Comparison of ENCODE assay signal across 19 cellular contexts in the genomic region with DNA sequence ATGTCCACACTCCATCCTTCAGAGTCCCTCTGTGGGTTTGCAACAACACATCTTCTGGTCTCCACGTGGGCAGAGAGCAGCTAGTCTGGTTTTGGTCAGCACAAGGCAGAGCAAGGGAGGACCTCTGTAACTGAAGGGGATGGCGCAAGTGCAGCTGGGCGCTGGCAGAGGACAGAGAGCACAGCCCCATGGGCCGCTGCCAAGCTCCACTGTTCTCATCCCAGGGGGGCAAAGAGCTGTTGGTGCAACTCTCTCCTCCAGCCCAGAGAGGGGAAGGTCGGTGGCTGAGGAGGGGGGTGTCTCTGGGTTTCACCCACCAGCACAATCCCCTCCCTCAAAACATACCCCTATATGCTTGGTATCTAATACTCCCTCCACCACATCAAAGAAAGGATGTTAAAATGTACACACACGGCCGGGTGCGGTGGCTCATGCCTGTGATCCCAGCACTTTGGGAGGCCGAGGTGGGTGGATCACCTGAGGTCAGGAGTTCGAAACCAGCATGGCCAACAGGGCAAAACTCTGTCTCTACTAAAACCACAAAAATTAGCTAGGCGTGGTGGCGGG. TPM values are rescaled to one million over a fixed set of nuclear protein-coding genes. Genes with fewer than 3 reads are reported as not detected.
A peak's percentile ranks its signal among the peaks of the same experiment; 100 is the strongest.
DNase-seq lines count a peak whose midpoint lies in the region; TF ChIP-seq lines count a peak whose summit lies in the region.
"Had no signal": no experiment of that assay in that cellular context is flagged by ENCODE, and none has a peak within 500 bp of the region (broad histone marks: within the 10 kb centered on the region; RNA-seq: fewer than 3 reads in every experiment).

No MANE protein-coding gene starts in this region.

- no TSS peak for BruUV-seq in A673 (replicated peaks; lab: Mats Ljungman, UMichigan)

- no peak overlapping the region for H3K4me2 ChIP-seq in osteoblast (ENCODE audit: insufficient read depth, low read length)
- H3K4me2 ChIP-seq: KMS-11 had no signal

- CTCF ChIA-PET in A673 (lab: Charles Lee), result no interaction called here

- TF ChIP-seq CTCF in A673 (conservative IDR thresholded peaks at IDR 0.05; ENCODE audit: low read depth, low read length) (no peak), adrenal gland (IDR thresholded peaks at IDR 0.05) (no peak), left ventricle myocardium inferior (IDR thresholded peaks at IDR 0.05; ENCODE audit: borderline replicate concordance) (no peak), osteoblast (IDR thresholded peaks at IDR 0.05; ENCODE audit: extremely low read depth, low read depth, low read length) (no peak)

- H3K9me3 ChIP-seq in A673 (ENCODE audit: low read depth, low read length, poor library complexity, severe bottlenecking) (no peaks in the 10 kb centered on the region), adrenal gland (replicated peaks in 1 of 3) (no peaks in the 10 kb centered on the region), left ventricle myocardium inferior (replicated peaks) (peaks cover 7% of the 10 kb centered on the region), osteoblast (ENCODE audit: low read depth, low read length) (no peaks in the 10 kb centered on the region)
- H3K9me3 ChIP-seq: gastrocnemius medialis had no signal

- no peak for TF ChIP-seq POLR2A in adrenal gland (IDR thresholded peaks at IDR 0.05)

- H3K36me3 ChIP-seq in A673 (ENCODE audit: insufficient read depth, low read length, poor library complexity, severe bottlenecking) (no peaks in the 10 kb centered on the region), adrenal gland (replicated peaks in 1 of 2) (no peaks in the 10 kb centered on the region), left ventricle myocardium inferior (no peaks in the 10 kb centered on the region), osteoblast (ENCODE audit: insufficient read depth, low read length) (no peaks in the 10 kb centered on the region)
- H3K36me3 ChIP-seq: gastrocnemius medialis had no signal

- peaks cover 48% of the 10 kb centered on the region for H3K79me2 ChIP-seq in osteoblast (ENCODE audit: insufficient read depth, low read length)

- H3K27ac ChIP-seq in A673 (ENCODE audit: low read depth, low read length, poor library complexity, severe bottlenecking) (peak overlapping the region; percentile 61), adrenal gland (peak overlapping the region in 4 of 5 donors; percentile 14 to 81 (median 60)), left ventricle myocardium inferior (replicated peaks) (no peak overlapping the region), osteoblast (ENCODE audit: low read depth, low read length) (no peak overlapping the region)
- H3K27ac ChIP-seq: gastrocnemius medialis, KMS-11, RWPE1 had no signal

- no peak for DNase-seq in A673 (ENCODE audit: low spot score)
- peak in 1 of 7 donors; percentile 28 for DNase-seq in adrenal gland
- peak; percentile 30 for DNase-seq in left ventricle myocardium inferior
- DNase-seq in osteoblast (ENCODE audit: insufficient read length, low spot score, missing footprints), result peak; percentile 72
- DNase-seq in GDM1 (lab: John Stamatoyannopoulos, UW), result no peak
- no peak for DNase-seq in SIG-M5 (lab: John Stamatoyannopoulos, UW)
- no peak for DNase-seq in HCEC 1CT
- DNase-seq in H4 (ENCODE audit: low spot score), result no peak
- DNase-seq: activated CD4-positive, alpha-beta T cell treated with anti-CD3 and anti-CD28 coated beads, Interleukin-2, amount 10 ng/mL, durations not matched to agents 24 days and 14 days; effector CD4-positive, alpha-beta T cell; kidney glomerular epithelial cell; naive B cell; NCI-H1436 treated with DMSO at 0.1 percent for 48 hours; NCI-H526 treated with DMSO at 0.1 percent for 48 hours; stimulated activated naive CD4-positive, alpha-beta T cell treated with Interleukin-2 at 50 U/mL for 16 hours; T-helper 2 cell had no signal

- H3K4me3 ChIP-seq in A673 (ENCODE audit: low read depth, low read length, poor library complexity, severe bottlenecking) (no peak overlapping the region), adrenal gland (no peak overlapping the region), left ventricle myocardium inferior (no peak overlapping the region), osteoblast (ENCODE audit: insufficient read depth, low read length) (no peak overlapping the region)
- H3K4me3 ChIP-seq: gastrocnemius medialis had no signal

- no peaks in the 10 kb centered on the region for H3K27me3 ChIP-seq in A673 (replicated peaks; ENCODE audit: insufficient read depth, low read depth, low read length, poor library complexity)
- no peaks in the 10 kb centered on the region for H3K27me3 ChIP-seq in adrenal gland
- H3K27me3 ChIP-seq in left ventricle myocardium inferior (ENCODE audit: low read depth), result no peaks in the 10 kb centered on the region
- no peaks in the 10 kb centered on the region for H3K27me3 ChIP-seq in osteoblast (ENCODE audit: insufficient read depth, low read length)
- H3K27me3 ChIP-seq: gastrocnemius medialis had no signal

- 74 to 88% (median 83%) methylated on average over 8 to 12 of the region's 12 CpGs for WGBS in adrenal gland, 4 donors

- no peaks in the 10 kb centered on the region for H4K20me1 ChIP-seq in osteoblast (ENCODE audit: insufficient read depth, low read length)

- intact Hi-C loops in A673 (cut with micrococcal nuclease; ENCODE audit: unreplicated experiment) (no loop called here), adrenal gland (cut with DNase I) (no loop called here), left ventricle myocardium inferior (cut with micrococcal nuclease) (no loop called here)

- POLR2A ChIA-PET in A673 (lab: Charles Lee; ENCODE audit: low non-redundant PET), result no interaction called here

- H3K4me1 ChIP-seq in A673 (ENCODE audit: insufficient read depth, low read length, poor library complexity, severe bottlenecking) (peaks cover 30% of the 10 kb centered on the region), adrenal gland (replicated peaks in 1 of 2) (no peaks in the 10 kb centered on the region), left ventricle myocardium inferior (peaks cover 8% of the 10 kb centered on the region), osteoblast (ENCODE audit: insufficient read depth, low read length) (peaks cover 4% of the 10 kb centered on the region)
- H3K4me1 ChIP-seq: gastrocnemius medialis had no signal

- no peak overlapping the region for H2AFZ ChIP-seq in osteoblast (ENCODE audit: low read length)

RNA-seq across cellular contexts. Expression of a gene that starts 9.1 kb away (rescaled TPM):
- total RNA-seq in A673 (2021), result 31.2 and 34.8 TPM in 2 replicates
- 10 to 100 TPM; 13.6 to 34.5 (median 18.3) TPM for total RNA-seq in adrenal gland
- polyA plus RNA-seq in adrenal gland, result 10 to 100 TPM in 1 of 3 donors, 1 to 10 TPM in 2; 3.7 to 13.2 (median 3.9) TPM
- total RNA-seq in left ventricle myocardium inferior, result 25.2 TPM
- 46.0 and 48.9 TPM in 2 replicates for total RNA-seq in osteoblast
- 3.6 and 4.1 TPM in 2 replicates for total RNA-seq in H4 (2014; rRNA removed; shearing (Covaris generic))

RNA-seq across cellular contexts. Expression of a gene that starts 43.3 kb away (rescaled TPM):
- total RNA-seq in A673 (2021), result 17.7 and 18.4 TPM in 2 replicates
- total RNA-seq in adrenal gland, result under 1 TPM in 7 of 8 donors, not detected in 1; 0.07 to 0.57 (median 0.34) TPM
- polyA plus RNA-seq in adrenal gland, result 1 to 10 TPM in 1 of 3 donors, under 1 TPM in 2; 0.16 to 1.3 (median 0.81) TPM
- total RNA-seq in left ventricle myocardium inferior, result 0.25 TPM
- total RNA-seq in osteoblast, result 3.3 and 3.5 TPM in 2 replicates
- not detected in 2 replicates for total RNA-seq in H4 (2014; rRNA removed; shearing (Covaris generic))
- total RNA-seq: gastrocnemius medialis had no signal

Comparison
In these comparisons a context has a peak if more than half of its experiments do, and no peak if none do; other contexts are left out.
1. DNase-seq: peak in left ventricle myocardium inferior (single experiment) and osteoblast (single experiment); none in A673 (single experiment), GDM1 (single experiment), SIG-M5 (single experiment), HCEC 1CT (single experiment) and H4 (single experiment).
2. H3K27ac ChIP-seq: peak in A673 (single experiment) and adrenal gland (4 of 5); none in left ventricle myocardium inferior (single experiment) and osteoblast (single experiment).